In genomic region chr22:29061773-29062172, GRCh38 we compare ENCODE assay signal across 28 cellular contexts. TPM values are rescaled to one million over a fixed set of nuclear protein-coding genes. Genes with fewer than 3 reads are reported as not detected.
"Had no signal": no experiment of that assay in that cellular context is flagged by ENCODE, and none has a peak within 500 bp of the region (broad histone marks: within the 10 kb centered on the region; RNA-seq: fewer than 3 reads in every experiment).

Gene C22orf31, minus strand, starts transcription at chr22:29061831. Its CDS starts 39 bp downstream, at chr22:29061792.

- FAIRE-seq: astrocyte, bronchial epithelial cell, endothelial cell of umbilical vein, islet of Langerhans, TTC549 had no signal

- H3K4me1 ChIP-seq: esophagus muscularis mucosa, lower lobe of right lung, transverse colon had no signal

- DNase-seq: activated CD4-positive, alpha-beta memory T cell treated with anti-CD3 and anti-CD28 coated beads for 36 hours; activated CD4-positive, alpha-beta T cell treated with anti-CD3 and anti-CD28 coated beads for 36 hours; activated gamma-delta T cell treated with Interleukin-2 at 50 U/mL for 16 hours; activated T-cell treated with anti-CD3 and anti-CD28 coated beads for 4 hours; effector CD8-positive, alpha-beta T cell; hippocampal formation; left cardiac atrium; lower lobe of right lung; occipital lobe; retina; stimulated activated naive CD8-positive, alpha-beta T cell treated with anti-CD3 and anti-CD28 coated beads, Interleukin-15, amount 100 ng/mL, for 72 hours; transverse colon had no signal

- H3K27ac ChIP-seq: adrenal gland, esophagus muscularis mucosa, lower lobe of right lung, suprapubic skin, transverse colon had no signal

- H3K27me3 ChIP-seq: adrenal gland, suprapubic skin, transverse colon had no signal

- H3K36me3 ChIP-seq: adrenal gland, esophagus muscularis mucosa, lower lobe of right lung, suprapubic skin, transverse colon had no signal

- H3K4me3 ChIP-seq: adrenal gland, esophagus muscularis mucosa, lower lobe of right lung, skin epidermis, suprapubic skin, transverse colon had no signal

- H3K9me3 ChIP-seq: adrenal gland, esophagus muscularis mucosa, lower lobe of right lung, suprapubic skin, transverse colon had no signal

RNA-seq across cellular contexts. Expression of gene C22orf31, which starts in this region (rescaled TPM):
- total RNA-seq: activated CD4-positive, alpha-beta memory T cell treated with anti-CD3 and anti-CD28 coated beads for 36 hours; activated CD4-positive, alpha-beta T cell treated with anti-CD3 and anti-CD28 coated beads for 36 hours; activated naive CD4-positive, alpha-beta T cell treated with anti-CD3 and anti-CD28 coated beads, Interleukin-2, amount 50 U/mL, for 72 hours; activated T-helper 1 cell treated with anti-CD3 and anti-CD28 coated beads, Interleukin-12 subunit alpha, Interleukin-12 subunit beta, Interleukin-2, Interleukin-4 antibody, amounts not matched to agents 30 ng/mL and 10 ng/mL and 1 ng/mL, durations not matched to agents 14 hours and 24 hours and 36 hours; astrocyte; bronchial epithelial cell; cerebellum; endothelial cell of umbilical vein; esophagus muscularis mucosa; left cardiac atrium; lower lobe of right lung; natural killer cell treated with Interleukin-12 subunit alpha and Interleukin-12 subunit beta and Interleukin-15 and Interleukin-18, amount 100 ng/mL, for 72 hours; occipital lobe; posterior vena cava; suprapubic skin; T-helper 2 cell treated with Interferon-gamma antibody and Interleukin-4, amounts not matched to agents 100 ng/mL and 5 ng/mL, for 36 hours; transverse colon; WTC11 had no signal
- polyA plus RNA-seq: endothelial cell of umbilical vein had no signal
